Comparison of ENCODE assay signal across 19 cellular contexts in the genomic region with DNA sequence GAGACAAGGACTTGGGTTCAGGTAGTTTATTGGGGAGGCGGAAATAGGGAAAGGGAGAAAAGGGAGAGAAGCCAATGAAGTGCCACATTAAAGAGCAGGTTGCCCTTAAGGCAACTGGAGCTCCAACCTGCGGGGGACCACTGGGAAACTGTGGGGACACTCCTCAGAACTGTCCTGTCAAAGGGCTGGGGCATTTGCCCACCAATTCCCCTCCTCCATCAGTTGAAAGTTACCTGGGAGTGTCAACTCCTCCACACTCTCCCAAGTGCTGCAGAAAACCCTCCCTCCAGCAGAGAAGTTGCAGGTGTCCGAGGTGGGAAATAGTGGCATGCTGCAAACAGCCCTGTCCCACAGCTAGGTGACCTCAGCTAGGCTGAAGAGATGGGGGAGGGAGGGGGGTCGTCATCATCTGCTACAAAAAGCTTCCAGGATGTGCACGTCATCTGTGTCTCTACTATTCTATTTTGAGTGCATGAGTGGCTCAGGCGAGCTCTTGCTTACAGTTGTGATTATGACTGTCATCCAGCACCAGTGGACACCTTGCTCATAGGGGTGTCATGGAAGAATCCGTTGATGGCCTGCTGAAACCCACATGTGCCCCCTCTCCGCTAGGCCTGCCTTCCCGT. TPM values are rescaled to one million over a fixed set of nuclear protein-coding genes. Genes with fewer than 3 reads are reported as not detected.
DNase-seq lines count a peak whose midpoint lies in the region; ATAC-seq and TF ChIP-seq lines count a peak whose summit lies in the region.
"Had no signal": no experiment of that assay in that cellular context is flagged by ENCODE, and none has a peak within 500 bp of the region (broad histone marks: within the 10 kb centered on the region; RNA-seq: fewer than 3 reads in every experiment).

No MANE protein-coding gene starts in this region.

- H2AFZ ChIP-seq in PC-9, result no peak overlapping the region

- H3K4me1 ChIP-seq in BLaER1 treated with 17β-estradiol and CSF1 and Interleukin-3, amounts not matched to agents 10 nM and 100 nM, result peaks cover 4 to 38% (median 23%) of the 10 kb centered on the region in 10 experiments; a peak in 17 of 20 replicates
- peaks cover 24% of the 10 kb centered on the region for H3K4me1 ChIP-seq in PC-9 (replicated peaks; ENCODE audit: insufficient read depth)
- no peaks in the 10 kb centered on the region for H3K4me1 ChIP-seq in iPS-20b (ENCODE audit: insufficient read depth, low read length)

- no peak overlapping the region for H3K9ac ChIP-seq in BLaER1 treated with 17β-estradiol and CSF1 and Interleukin-3, amounts not matched to agents 10 nM and 100 nM
- H3K9ac ChIP-seq in iPS-20b (ENCODE audit: low read depth, low read length), result no peak overlapping the region; the same call in 1 of the 2 replicates
- H3K9ac ChIP-seq: KMS-11 had no signal

- H3K27me3 ChIP-seq in BLaER1 treated with 17β-estradiol and CSF1 and Interleukin-3, amounts not matched to agents 10 nM and 100 nM, result peaks cover 59 to 100% (median 96%) of the 10 kb centered on the region in 11 experiments
- H3K27me3 ChIP-seq in PC-9 (ENCODE audit: insufficient read depth, low read depth) (no peaks in the 10 kb centered on the region), iPS-20b (ENCODE audit: insufficient read depth, low read length) (no peaks in the 10 kb centered on the region)

- H3K9me3 ChIP-seq in BLaER1 treated with 17β-estradiol and CSF1 and Interleukin-3, amounts not matched to agents 10 nM and 100 nM (replicated peaks in 1 of 11), result peaks cover 0 to 7% (median 0%) of the 10 kb centered on the region in 11 experiments; a peak in 2 of 22 replicates
- no peaks in the 10 kb centered on the region for H3K9me3 ChIP-seq in PC-9 (ENCODE audit: insufficient read depth, low read depth)
- no peaks in the 10 kb centered on the region for H3K9me3 ChIP-seq in iPS-20b (ENCODE audit: insufficient read depth, low read depth, low read length)

- ATAC-seq in GM19452 (IDR thresholded peaks at IDR 0.05; ENCODE audit: unreplicated experiment), result no peak
- ATAC-seq: T-cell had no signal

- TF ChIP-seq CTCF in 22Rv1 (IDR thresholded peaks at IDR 0.05), result no peak
- no peak for TF ChIP-seq CTCF in PC-9 (conservative IDR thresholded peaks at IDR 0.05)

- CTCF ChIA-PET in PC-9 (lab: Charles Lee), result interaction anchor here (0.6 kb wide), 1 partner anchor 28 kb away, joined by 4 read pairs; no protein-coding TSS in a partner anchor

- peaks cover 14% of the 10 kb centered on the region for H3F3A ChIP-seq in PC-9 (ENCODE audit: insufficient read depth, low read depth)

- no TSS peak for BruUV-seq in PC-9 (replicated peaks; lab: Mats Ljungman, UMichigan)

- no peak overlapping the region for H3K4me3 ChIP-seq in BLaER1 treated with 17β-estradiol and CSF1 and Interleukin-3, amounts not matched to agents 10 nM and 100 nM
- H3K4me3 ChIP-seq in PC-9 (no peak overlapping the region), iPS-20b (ENCODE audit: low read length) (peak overlapping the region; percentile 43; the same call in 1 of the 2 replicates)

- peak overlapping the region in 6 of 11 experiments; percentile 12 to 39 (median 24); a peak in 6 of 22 replicates for H3K4me2 ChIP-seq in BLaER1 treated with 17β-estradiol and CSF1 and Interleukin-3, amounts not matched to agents 10 nM and 100 nM
- H3K4me2 ChIP-seq in PC-9, result peak overlapping the region; percentile 44
- H3K4me2 ChIP-seq: KMS-11 had no signal

- no peaks in the 10 kb centered on the region for H3K79me2 ChIP-seq in PC-9 (ENCODE audit: low read depth)

- DNase-seq in PC-9, result no peak
- no peak for DNase-seq in NCI-H82 (lab: John Stamatoyannopoulos, UW)
- no peak for DNase-seq in NCI-H2081 treated with DMSO at 0.1 percent for 48 hours (lab: John Stamatoyannopoulos, UW)
- DNase-seq in NCI-H2029 (lab: John Stamatoyannopoulos, UW), result no peak
- DNase-seq: CD4-positive, alpha-beta memory T cell; DMS79 treated with DMSO at 0.1 percent for 48 hours; HFFc6; NCI-H1092; NCI-H1694; NCI-H345; OCI-M1; T-cell had no signal

- intact Hi-C loops in PC-9 (cut with micrococcal nuclease; ENCODE audit: unreplicated experiment), result no loop called here

- no peaks in the 10 kb centered on the region for H3K9me2 ChIP-seq in PC-9 (ENCODE audit: insufficient read depth)

- H3K36me3 ChIP-seq in BLaER1 treated with 17β-estradiol and CSF1 and Interleukin-3, amounts not matched to agents 10 nM and 100 nM, result no peaks in the 10 kb centered on the region
- H3K36me3 ChIP-seq in PC-9 (ENCODE audit: low read depth), result no peaks in the 10 kb centered on the region
- H3K36me3 ChIP-seq in iPS-20b (ENCODE audit: insufficient read depth, low read depth, low read length), result no peaks in the 10 kb centered on the region

- POLR2A ChIA-PET in PC-9 (lab: Charles Lee; ENCODE audit: unreplicated experiment), result no interaction called here

- peaks cover 0 to 6% (median 0%) of the 10 kb centered on the region in 11 experiments; a peak in 1 of 22 replicates for H4K20me1 ChIP-seq in BLaER1 treated with 17β-estradiol and CSF1 and Interleukin-3, amounts not matched to agents 10 nM and 100 nM
- H4K20me1 ChIP-seq in PC-9 (ENCODE audit: insufficient read depth), result no peaks in the 10 kb centered on the region

- H3K27ac ChIP-seq in 22Rv1 (peak overlapping the region; percentile 97), PC-9 (no peak overlapping the region), iPS-20b (ENCODE audit: low read length) (no peak overlapping the region)
- no peak overlapping the region for H3K27ac ChIP-seq in BLaER1 treated with 17β-estradiol and CSF1 and Interleukin-3, amounts not matched to agents 10 nM and 100 nM
- H3K27ac ChIP-seq: KMS-11 had no signal

RNA-seq across cellular contexts. Expression of a gene that starts 41.5 kb away (rescaled TPM):
- not detected in 2 replicates for total RNA-seq in PC-9 (2021)
- total RNA-seq: G401, HFFc6, MCF 10A had no signal

RNA-seq across cellular contexts. Expression of a gene that starts 42.6 kb away (rescaled TPM):
- 0.13 TPM in 2 replicates for total RNA-seq in PC-9 (2021)
- total RNA-seq: CD4-positive, alpha-beta memory T cell; G401; MCF 10A had no signal
